In the genomic region with DNA sequence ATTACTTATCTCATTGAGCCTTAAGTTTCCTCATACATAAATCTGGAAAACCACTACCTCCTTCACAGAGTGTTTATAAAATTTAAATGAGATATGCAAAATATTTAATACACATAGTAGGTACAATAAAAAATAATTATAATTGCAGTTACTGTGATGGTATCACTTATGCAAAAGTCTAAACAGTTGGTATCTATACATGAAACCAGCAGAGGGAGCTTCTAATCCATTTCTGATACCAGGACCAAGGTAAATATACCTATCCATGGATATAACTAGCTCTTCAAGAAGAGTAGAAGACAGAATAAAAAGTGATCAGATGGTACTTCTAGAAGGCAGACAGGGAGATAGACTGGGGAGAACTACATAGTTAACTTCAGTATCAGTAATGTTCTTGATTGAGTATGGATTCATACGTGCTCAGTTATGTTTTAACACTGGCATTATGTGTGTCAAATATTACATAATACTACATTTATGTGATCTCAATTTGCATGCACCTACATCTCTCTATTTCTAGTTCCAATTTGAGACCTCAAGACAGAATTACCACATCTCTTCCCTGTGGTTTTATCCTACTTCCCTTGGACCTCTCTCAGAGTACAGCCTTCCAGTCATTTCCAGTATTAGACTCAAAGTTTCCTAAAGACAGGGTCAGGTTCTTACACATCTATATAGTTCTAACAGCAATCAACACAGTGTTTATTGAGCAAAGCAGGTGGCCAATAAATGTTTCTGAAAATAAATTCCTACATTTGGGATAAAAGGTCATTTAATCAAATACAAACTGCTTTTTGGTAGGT, we compare ENCODE assay signal across 8 cellular contexts. TPM values are rescaled to one million over a fixed set of nuclear protein-coding genes. Genes with fewer than 3 reads are reported as not detected.
DNase-seq lines count a peak whose midpoint lies in the region; ATAC-seq and TF ChIP-seq lines count a peak whose summit lies in the region.

No MANE protein-coding gene starts in this region.

- no peak overlapping the region for H3K27ac ChIP-seq in heart right ventricle

- H3K36me3 ChIP-seq in heart right ventricle, result peaks cover 0 to 90% (median 10%) of the 10 kb centered on the region in 9 donors

- H3K36me3 Mint-ChIP-seq in brain (peaks cover 14% of the 10 kb centered on the region), nephron (ENCODE audit: low read depth) (peaks cover 4% of the 10 kb centered on the region)

- no peaks in the 10 kb centered on the region for H3K4me1 Mint-ChIP-seq in brain
- no peaks in the 10 kb centered on the region for H3K4me1 Mint-ChIP-seq in nephron

- no peak overlapping the region for H3K4me3 Mint-ChIP-seq in brain
- no peak overlapping the region for H3K4me3 Mint-ChIP-seq in nephron

- no peaks in the 10 kb centered on the region for H3K4me1 ChIP-seq in heart right ventricle

- no peaks in the 10 kb centered on the region for H3K27me3 ChIP-seq in heart right ventricle

- H3K4me3 ChIP-seq in heart right ventricle, result no peak overlapping the region

- 91 to 96% methylated on average over 1 of the region's 1 CpG for WGBS in heart right ventricle, 2 donors

- ATAC-seq in heart right ventricle (no peak), GM18519 (IDR thresholded peaks at IDR 0.05; ENCODE audit: low FRiP score, unreplicated experiment) (no peak), GM18873 (IDR thresholded peaks at IDR 0.05; ENCODE audit: low FRiP score, unreplicated experiment) (no peak), GM19328 (IDR thresholded peaks at IDR 0.05; ENCODE audit: unreplicated experiment) (no peak)

- TF ChIP-seq CTCF in heart right ventricle (IDR thresholded peaks at IDR 0.05), result peak in 7 of 9 donors; percentile 18 to 56 (median 47)
- TF ChIP-seq CTCF in brain (conservative IDR thresholded peaks at IDR 0.05), result peak; percentile 60 to 70
- peak; percentile 46 to 50 (median 47) for TF ChIP-seq CTCF in nephron (IDR thresholded peaks at IDR 0.05; ENCODE audit: unreplicated experiment in 3 of 3)

- no peaks in the 10 kb centered on the region for H3K27me3 Mint-ChIP-seq in brain
- H3K27me3 Mint-ChIP-seq in nephron (ENCODE audit: low read depth), result no peaks in the 10 kb centered on the region

- H3K9me3 Mint-ChIP-seq in brain (no peaks in the 10 kb centered on the region), nephron (no peaks in the 10 kb centered on the region)

- DNase-seq in heart right ventricle, result no peak
- DNase-seq in cardiac septum (ENCODE audit: low spot score), result no peak
- peak; percentile 22 for DNase-seq in NCI-H1105 (lab: John Stamatoyannopoulos, UW)

- intact Hi-C loops in heart right ventricle (cut with DNase I), result loop anchor here in 4 of 10 donors (5.0 to 10.0 kb wide), 3 partner anchors 184 to 194 kb away; a partner anchor contains a TSS
- intact Hi-C loops in cardiac septum (cut with DNase I), result no loop called here

- H3K27ac Mint-ChIP-seq in brain, result peak overlapping the region in 1 of 5 experiments; percentile 46
- no peak overlapping the region for H3K27ac Mint-ChIP-seq in nephron

- H3K9me3 ChIP-seq in heart right ventricle, result no peaks in the 10 kb centered on the region

RNA-seq across cellular contexts. Expression of a gene that starts 13.7 kb away (rescaled TPM):
- total RNA-seq in heart right ventricle (10 to 100 TPM; 59.7 to 77.6 (median 68.7) TPM), cardiac septum (62.8 TPM)
- polyA plus RNA-seq in heart right ventricle (10 to 100 TPM; 21.9 to 62.4 TPM), brain (ENCODE audit: insufficient read depth, low read depth, low replicate concordance) (95.7 TPM)

RNA-seq across cellular contexts. Expression of a gene that starts 48.1 kb away (rescaled TPM):
- total RNA-seq in heart right ventricle, result 10 to 100 TPM; 13.7 to 25.8 (median 18.6) TPM
- 1 to 10 TPM; 5.6 to 7.1 TPM for polyA plus RNA-seq in heart right ventricle
- total RNA-seq in cardiac septum, result 16.6 TPM
- 4.2 TPM for polyA plus RNA-seq in brain (ENCODE audit: insufficient read depth, low read depth, low replicate concordance)

RNA-seq across cellular contexts. Expression of a gene that starts 59.2 kb away (rescaled TPM):
- total RNA-seq in heart right ventricle, result 10 to 100 TPM in 6 of 10 donors, 1 to 10 TPM in 4; 7.1 to 16.6 (median 10.8) TPM
- polyA plus RNA-seq in heart right ventricle, result 10 to 100 TPM in 1 of 2 donors, 1 to 10 TPM in 1; 1.7 to 18.4 TPM
- total RNA-seq in cardiac septum, result 6.4 TPM
- not detected for polyA plus RNA-seq in brain (ENCODE audit: insufficient read depth, low read depth, low replicate concordance)
